Comparison of ENCODE assay signal across 8 cellular contexts in the genomic region with DNA sequence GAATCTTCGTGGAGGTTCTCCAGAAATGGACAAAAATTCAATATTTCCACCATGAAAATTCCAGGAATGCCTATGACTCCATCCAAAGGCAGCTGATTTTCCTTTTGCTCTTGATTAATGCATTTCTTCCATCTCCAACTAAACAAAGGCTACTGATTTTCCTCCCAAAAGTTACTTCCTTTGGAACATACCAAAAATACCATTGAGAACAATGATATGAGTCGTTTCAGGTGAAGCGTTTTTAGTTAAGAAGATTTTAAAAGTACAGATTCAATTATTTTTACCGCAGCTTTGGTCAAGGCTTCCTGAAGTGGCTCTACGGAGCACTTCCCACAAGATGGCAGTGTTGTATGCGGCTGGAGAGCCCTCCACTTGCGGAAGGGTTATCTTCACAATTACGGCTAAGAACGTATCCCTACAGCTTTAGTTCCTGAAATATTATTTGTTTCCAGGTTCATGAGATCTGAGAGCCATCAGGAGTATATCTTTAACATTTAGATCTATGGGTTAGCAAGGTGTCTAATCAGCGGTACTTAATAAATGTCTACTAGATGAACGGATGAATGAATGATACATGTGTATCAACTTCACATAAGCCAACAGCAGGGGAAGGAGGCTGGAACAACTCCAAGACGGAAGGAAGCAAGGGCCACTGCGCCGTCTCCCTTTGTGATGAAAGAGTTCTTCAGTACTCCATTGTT. TPM values are rescaled to one million over a fixed set of nuclear protein-coding genes. Genes with fewer than 3 reads are reported as not detected.
DNase-seq lines count a peak whose midpoint lies in the region; ATAC-seq, FAIRE-seq and TF ChIP-seq lines count a peak whose summit lies in the region.

No MANE protein-coding gene starts in this region.

- H3K36me3 ChIP-seq in MM.1S (replicated peaks; ENCODE audit: insufficient read depth, low read length) (no peaks in the 10 kb centered on the region), kidney (ENCODE audit: control insufficient read depth in 1 of 2, insufficient read depth in 2 of 2, low read length in 2 of 2) (no peaks in the 10 kb centered on the region)

- H3K27ac ChIP-seq in MM.1S (ENCODE audit: low read length), result no peak overlapping the region
- no peak overlapping the region for H3K27ac ChIP-seq in kidney (ENCODE audit: low read depth in 2 of 2, low read length in 2 of 2)

- H3K9me2 ChIP-seq in MM.1S (replicated peaks; ENCODE audit: insufficient read depth, low read length), result no peaks in the 10 kb centered on the region

- H4K20me1 ChIP-seq in MM.1S (ENCODE audit: insufficient read depth, low read length), result no peaks in the 10 kb centered on the region

- H3F3A ChIP-seq in MM.1S (ENCODE audit: insufficient read depth, low read length), result no peaks in the 10 kb centered on the region

- intact Hi-C loops in kidney (cut with DNase I), result loop anchor here (5.0 kb wide), 1 partner anchor 106 kb away; no protein-coding TSS in a partner anchor

- H3K4me1 ChIP-seq in MM.1S (ENCODE audit: low read length) (peaks cover 6% of the 10 kb centered on the region; the same call in 1 of the 2 replicates), kidney (ENCODE audit: control insufficient read depth in 1 of 2, insufficient read depth in 1 of 2, low read depth in 1 of 2, low read length in 2 of 2) (peaks cover 6 to 7% of the 10 kb centered on the region in 2 donors)

- no peaks in the 10 kb centered on the region for H3K9me3 ChIP-seq in MM.1S (replicated peaks; ENCODE audit: insufficient read depth, low read length)
- H3K9me3 ChIP-seq in kidney (ENCODE audit: control insufficient read depth in 1 of 2, low read length in 2 of 2), result no peaks in the 10 kb centered on the region

- peak; percentile 6 for DNase-seq in NK-92 treated with Interleukin-12 subunit alpha and Interleukin-12 subunit beta, amount 100 ng/mL, for 24 hours (lab: John Stamatoyannopoulos, UW)
- DNase-seq in NK-92 (lab: John Stamatoyannopoulos, UW; ENCODE audit: unreplicated experiment) (no peak), MM.1S (peak; percentile 55), T-helper 2 cell (peak in 3 of 5 experiments; percentile 4 to 45 (median 10)), kidney (peak; percentile 73)
- peak; percentile 8 for DNase-seq in central memory CD4-positive, alpha-beta T cell
- peak; percentile 17 to 46 (median 21) for DNase-seq in stimulated activated CD4-positive, alpha-beta T cell treated with anti-CD3 and anti-CD28 coated beads, Interleukin-12 subunit alpha, Interleukin-12 subunit beta, amount 100 ng/mL, for 48 hours (ENCODE audit: low read depth in 2 of 3, low spot score in 1 of 3)

- no peaks in the 10 kb centered on the region for H3K27me3 ChIP-seq in MM.1S (replicated peaks; ENCODE audit: insufficient read depth, low read length)

- H3K9ac ChIP-seq in MM.1S (ENCODE audit: low read length) (no peak overlapping the region), kidney (ENCODE audit: low read length in 2 of 2) (peak overlapping the region in 1 of 2 donors; percentile 2)

- no peak for ATAC-seq in GM21515 (IDR thresholded peaks at IDR 0.05; ENCODE audit: unreplicated experiment)

- no peaks in the 10 kb centered on the region for H3K79me2 ChIP-seq in MM.1S (ENCODE audit: low read length)

- H3K4me2 ChIP-seq in MM.1S (ENCODE audit: low read depth, low read length), result peak overlapping the region; percentile 2

- no peak overlapping the region for H3K4me3 ChIP-seq in MM.1S (ENCODE audit: low read length)
- H3K4me3 ChIP-seq in kidney (ENCODE audit: low read length in 2 of 2), result peak overlapping the region in 1 of 2 donors; percentile 19

- peak; percentile 91 for TF ChIP-seq CTCF in MM.1S (IDR thresholded peaks at IDR 0.05; ENCODE audit: low read length)
- TF ChIP-seq CTCF in kidney (IDR thresholded peaks at IDR 0.05; ENCODE audit: borderline replicate concordance, extremely low read depth, insufficient read depth), result peak; percentile 73

- peak overlapping the region; percentile 18; the same call in 1 of the 2 replicates for H2AFZ ChIP-seq in MM.1S (ENCODE audit: low read length)

- peak; percentile 87 for FAIRE-seq in kidney (lab: Jason Lieb, UNC)

RNA-seq across cellular contexts. Expression of gene ARSB, which starts 35.9 kb away (rescaled TPM):
- 16.4 TPM for total RNA-seq in kidney
- polyA plus RNA-seq in kidney (ENCODE audit: insufficient read depth, low read depth, low replicate concordance), result 8.3 TPM

RNA-seq across cellular contexts. Expression of gene DMGDH, which starts 48.5 kb away (rescaled TPM):
- 10.4 TPM for total RNA-seq in kidney
- polyA plus RNA-seq in kidney (ENCODE audit: insufficient read depth, low read depth, low replicate concordance), result 39.7 TPM

RNA-seq across cellular contexts. Expression of gene BHMT2, which starts 48.6 kb away (rescaled TPM):
- 54.8 TPM for total RNA-seq in kidney
- 230 TPM for polyA plus RNA-seq in kidney (ENCODE audit: insufficient read depth, low read depth, low replicate concordance)
